ENCODE assay signal across 20 cellular contexts in genomic region chr15:80020731-80021130, GRCh38. TPM values are rescaled to one million over a fixed set of nuclear protein-coding genes. Genes with fewer than 3 reads are reported as not detected.
"Had no signal": no experiment of that assay in that cellular context is flagged by ENCODE, and none has a peak within 500 bp of the region (broad histone marks: within the 10 kb centered on the region; RNA-seq: fewer than 3 reads in every experiment).

No MANE protein-coding gene starts in this region.

- H3K27me3 Mint-ChIP-seq: activated naive CD4-positive, alpha-beta T cell treated with anti-CD3 and anti-CD28 coated beads, Interleukin-2, amount 50 U/mL, for 24 hours; central memory CD8-positive, alpha-beta T cell; progenitor cell of endocrine pancreas had no signal

- H3K9me3 Mint-ChIP-seq: activated naive CD4-positive, alpha-beta T cell treated with anti-CD3 and anti-CD28 coated beads, Interleukin-2, amount 50 U/mL, for 24 hours had no signal

- ATAC-seq: esophagus mucosa had no signal

- DNase-seq: activated gamma-delta T cell; activated T-cell treated with anti-CD3 and anti-CD28 coated beads, Interleukin-2, amount 50 U/mL, for 48 hours; effector memory CD4-positive, alpha-beta T cell; foreskin melanocyte; hippocampal formation; left ventricle myocardium inferior; midbrain; natural killer cell; retina; stimulated activated CD4-positive, alpha-beta T cell treated with anti-CD3 and anti-CD28 coated beads, Interleukin-2, amount 100 ng/mL, for 48 hours; stomach; T-helper 1 cell had no signal

- H3K27ac Mint-ChIP-seq: activated naive CD4-positive, alpha-beta T cell treated with anti-CD3 and anti-CD28 coated beads, Interleukin-2, amount 50 U/mL, for 24 hours; natural killer cell; progenitor cell of endocrine pancreas had no signal

- H3K4me3 Mint-ChIP-seq: activated naive CD4-positive, alpha-beta T cell treated with anti-CD3 and anti-CD28 coated beads, Interleukin-2, amount 50 U/mL, for 24 hours; central memory CD8-positive, alpha-beta T cell; natural killer cell had no signal

- H3K36me3 Mint-ChIP-seq: activated naive CD4-positive, alpha-beta T cell treated with anti-CD3 and anti-CD28 coated beads, Interleukin-2, amount 50 U/mL, for 24 hours; natural killer cell had no signal

RNA-seq across cellular contexts. Expression of gene BCL2A1, which starts 49.7 kb away (rescaled TPM):
- total RNA-seq: astrocyte, endothelial cell of umbilical vein, esophagus mucosa, lung microvascular endothelial cell, osteocyte, progenitor cell of endocrine pancreas had no signal
- polyA plus RNA-seq: endothelial cell of umbilical vein had no signal
